In the genomic region with DNA sequence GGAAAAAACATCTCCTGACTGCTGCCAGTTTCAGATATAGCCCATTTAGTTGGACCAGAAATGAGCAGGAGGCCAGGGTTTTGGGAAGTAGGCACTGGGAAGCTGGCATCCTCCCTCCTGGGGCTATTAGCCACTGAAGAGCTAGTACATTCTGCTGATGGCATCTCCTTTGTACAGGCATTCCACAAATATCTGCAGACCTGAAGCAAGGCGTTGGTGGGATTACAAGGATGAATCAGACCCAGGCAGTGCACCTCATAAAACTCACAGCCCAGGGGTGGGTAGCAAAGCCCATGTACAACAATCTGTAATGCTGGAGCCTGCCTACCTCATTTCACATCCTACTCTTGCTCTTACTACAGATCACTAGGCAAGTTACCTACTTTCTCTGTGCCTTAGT, we compare ENCODE assay signal across 16 cellular contexts. TPM values are rescaled to one million over a fixed set of nuclear protein-coding genes. Genes with fewer than 3 reads are reported as not detected.
DNase-seq lines count a peak whose midpoint lies in the region; FAIRE-seq and TF ChIP-seq lines count a peak whose summit lies in the region.
"Had no signal": no experiment of that assay in that cellular context is flagged by ENCODE, and none has a peak within 500 bp of the region (broad histone marks: within the 10 kb centered on the region; RNA-seq: fewer than 3 reads in every experiment).

No MANE protein-coding gene starts in this region.

- FAIRE-seq in GM12891 (lab: Jason Lieb, UNC): peak; percentile 38
- FAIRE-seq: GM12878, H54 had no signal

- H3K9ac ChIP-seq in SK-N-SH: no peak overlapping the region

- no peaks in the 10 kb centered on the region for H3K9me3 ChIP-seq in MG63
- H3K9me3 ChIP-seq in SK-N-SH: no peaks in the 10 kb centered on the region

- H3K79me2 ChIP-seq in SK-N-SH (ENCODE audit: insufficient read depth): no peaks in the 10 kb centered on the region

- no peak overlapping the region for H3K4me3 ChIP-seq in MG63
- H3K4me3 ChIP-seq in SK-N-SH (ENCODE audit: low read depth in 2 of 2, low read length in 1 of 2): no peak overlapping the region
- H3K4me3 ChIP-seq: GM12878 had no signal

- 14% methylated on average over 1 of the region's 1 CpG for WGBS in SK-N-SH (ENCODE audit: low lambda C conversion rate)

- no peak for TF ChIP-seq RAD21 in SK-N-SH (IDR thresholded peaks at IDR 0.05; ENCODE audit: low read length)

- H3K27me3 ChIP-seq in MG63: no peaks in the 10 kb centered on the region
- no peaks in the 10 kb centered on the region; the same call in 1 of the 2 replicates for H3K27me3 ChIP-seq in SK-N-SH (ENCODE audit: insufficient read depth)

- no peaks in the 10 kb centered on the region for H3K9me2 ChIP-seq in SK-N-SH

- POLR2A ChIA-PET in SK-N-SH (lab: Yijun Ruan, JAX): no interaction called here

- H3K4me1 ChIP-seq in SK-N-SH (ENCODE audit: control insufficient read depth in 1 of 2, insufficient read depth in 2 of 2, low read depth in 1 of 2, low read length in 1 of 2): no peaks in the 10 kb centered on the region

- no peak overlapping the region for H2AFZ ChIP-seq in SK-N-SH (ENCODE audit: low read depth)

- H4K20me1 ChIP-seq in SK-N-SH (ENCODE audit: insufficient read depth): no peaks in the 10 kb centered on the region

- no peaks in the 10 kb centered on the region for H3F3A ChIP-seq in SK-N-SH (replicated peaks; ENCODE audit: insufficient read depth)

- H3K36me3 ChIP-seq in MG63: no peaks in the 10 kb centered on the region
- H3K36me3 ChIP-seq in SK-N-SH (replicated peaks in 1 of 2; ENCODE audit: control insufficient read depth in 1 of 2, insufficient read depth in 2 of 2, low read length in 1 of 2): no peaks in the 10 kb centered on the region

- H3K27ac ChIP-seq in SK-N-SH (ENCODE audit: low read depth in 2 of 2, low read length in 1 of 2): no peak overlapping the region

- CTCF ChIA-PET in SK-N-SH (lab: Yijun Ruan, JAX): interaction anchor here (4.1 kb wide), 1 partner anchor 15 kb away, joined by 26 read pairs; no protein-coding TSS in a partner anchor

- no peak for TF ChIP-seq POLR2A in GM12891 (IDR thresholded peaks at IDR 0.05; ENCODE audit: low read depth, low read length)

- no peak for TF ChIP-seq CTCF in SK-N-SH (IDR thresholded peaks at IDR 0.05)

- DNase-seq in GM12891 (ENCODE audit: insufficient read length, low spot score): no peak
- peak; percentile 32 for DNase-seq in MG63
- peak; percentile 10 for DNase-seq in amniotic epithelial cell (ENCODE audit: low read depth)
- DNase-seq in epidermal melanocyte (ENCODE audit: insufficient read length, low spot score): no peak
- no peak for DNase-seq in SK-N-SH
- DNase-seq in stimulated activated naive CD4-positive, alpha-beta T cell (lab: John Stamatoyannopoulos, UW): no peak
- DNase-seq in stimulated activated CD4-positive, alpha-beta T cell treated with anti-CD3 and anti-CD28 coated beads, Interleukin-1b, Interleukin-23, amount 100 ng/mL, for 48 hours: no peak
- DNase-seq: ACHN; CD4-positive, CD25-positive, alpha-beta regulatory T cell; DMS53; GDM1; NCI-H1930; NCI-H446; T-helper 1 cell had no signal

- TF ChIP-seq EP300 in SK-N-SH (IDR thresholded peaks at IDR 0.05; ENCODE audit: borderline replicate concordance in 1 of 2, low read depth in 1 of 2, low read length in 1 of 2): no peak

- no peak overlapping the region for H3K4me2 ChIP-seq in SK-N-SH

TF ChIP-seq in GM12891, 5 proteins besides CTCF, POLR2A, EP300 and RAD21:
- TF ChIP-seq SPI1 (IDR thresholded peaks at IDR 0.05; ENCODE audit: low read depth, low read length) (no peak), POLR2AphosphoS5 (IDR thresholded peaks at IDR 0.05; ENCODE audit: low read depth, low read length) (no peak), POU2F2 (IDR thresholded peaks at IDR 0.05; ENCODE audit: low read depth, low read length) (no peak), PAX5 (IDR thresholded peaks at IDR 0.05; ENCODE audit: insufficient read depth, low read length, severe bottlenecking) (no peak), TAF1 (IDR thresholded peaks at IDR 0.05; ENCODE audit: low read depth, low read length) (no peak)

TF ChIP-seq in SK-N-SH, 30 proteins besides CTCF, POLR2A, EP300 and RAD21:
- TF ChIP-seq EZH2phosphoT487 (IDR thresholded peaks at IDR 0.05; ENCODE audit: borderline replicate concordance, low read depth) (no peak), NFIC (IDR thresholded peaks at IDR 0.05; ENCODE audit: borderline replicate concordance) (no peak), FOSL2 (IDR thresholded peaks at IDR 0.05; ENCODE audit: borderline replicate concordance, low read depth) (no peak), TEAD4 (IDR thresholded peaks at IDR 0.05; ENCODE audit: borderline replicate concordance, insufficient read depth) (no peak), ELF1 (IDR thresholded peaks at IDR 0.05) (no peak), YY1 (IDR thresholded peaks at IDR 0.05; ENCODE audit: low read depth) (no peak), FOXJ3 (CRISPR knock-in tag; IDR thresholded peaks at IDR 0.05) (no peak), TCF12 (IDR thresholded peaks at IDR 0.05) (no peak), MEF2A (IDR thresholded peaks at IDR 0.05; ENCODE audit: borderline replicate concordance, low read depth) (no peak)
- TF ChIP-seq, protein P1, sequence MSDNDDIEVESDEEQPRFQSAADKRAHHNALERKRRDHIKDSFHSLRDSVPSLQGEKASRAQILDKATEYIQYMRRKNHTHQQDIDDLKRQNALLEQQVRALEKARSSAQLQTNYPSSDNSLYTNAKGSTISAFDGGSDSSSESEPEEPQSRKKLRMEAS (IDR thresholded peaks at IDR 0.05; ENCODE audit: low read depth): no peak
- TF ChIP-seq, protein P2, sequence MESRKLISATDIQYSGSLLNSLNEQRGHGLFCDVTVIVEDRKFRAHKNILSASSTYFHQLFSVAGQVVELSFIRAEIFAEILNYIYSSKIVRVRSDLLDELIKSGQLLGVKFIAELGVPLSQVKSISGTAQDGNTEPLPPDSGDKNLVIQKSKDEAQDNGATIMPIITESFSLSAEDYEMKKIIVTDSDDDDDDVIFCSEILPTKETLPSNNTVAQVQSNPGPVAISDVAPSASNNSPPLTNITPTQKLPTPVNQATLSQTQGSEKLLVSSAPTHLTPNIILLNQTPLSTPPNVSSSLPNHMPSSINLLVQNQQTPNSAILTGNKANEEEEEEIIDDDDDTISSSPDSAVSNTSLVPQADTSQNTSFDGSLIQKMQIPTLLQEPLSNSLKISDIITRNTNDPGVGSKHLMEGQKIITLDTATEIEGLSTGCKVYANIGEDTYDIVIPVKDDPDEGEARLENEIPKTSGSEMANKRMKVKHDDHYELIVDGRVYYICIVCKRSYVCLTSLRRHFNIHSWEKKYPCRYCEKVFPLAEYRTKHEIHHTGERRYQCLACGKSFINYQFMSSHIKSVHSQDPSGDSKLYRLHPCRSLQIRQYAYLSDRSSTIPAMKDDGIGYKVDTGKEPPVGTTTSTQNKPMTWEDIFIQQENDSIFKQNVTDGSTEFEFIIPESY (IDR thresholded peaks at IDR 0.05; ENCODE audit: borderline replicate concordance, low read depth): no peak
- TF ChIP-seq, protein P3, sequence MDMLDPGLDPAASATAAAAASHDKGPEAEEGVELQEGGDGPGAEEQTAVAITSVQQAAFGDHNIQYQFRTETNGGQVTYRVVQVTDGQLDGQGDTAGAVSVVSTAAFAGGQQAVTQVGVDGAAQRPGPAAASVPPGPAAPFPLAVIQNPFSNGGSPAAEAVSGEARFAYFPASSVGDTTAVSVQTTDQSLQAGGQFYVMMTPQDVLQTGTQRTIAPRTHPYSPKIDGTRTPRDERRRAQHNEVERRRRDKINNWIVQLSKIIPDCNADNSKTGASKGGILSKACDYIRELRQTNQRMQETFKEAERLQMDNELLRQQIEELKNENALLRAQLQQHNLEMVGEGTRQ (IDR thresholded peaks at IDR 0.05; ENCODE audit: borderline replicate concordance, low read depth, low read length): no peak
- TF ChIP-seq, protein P4, sequence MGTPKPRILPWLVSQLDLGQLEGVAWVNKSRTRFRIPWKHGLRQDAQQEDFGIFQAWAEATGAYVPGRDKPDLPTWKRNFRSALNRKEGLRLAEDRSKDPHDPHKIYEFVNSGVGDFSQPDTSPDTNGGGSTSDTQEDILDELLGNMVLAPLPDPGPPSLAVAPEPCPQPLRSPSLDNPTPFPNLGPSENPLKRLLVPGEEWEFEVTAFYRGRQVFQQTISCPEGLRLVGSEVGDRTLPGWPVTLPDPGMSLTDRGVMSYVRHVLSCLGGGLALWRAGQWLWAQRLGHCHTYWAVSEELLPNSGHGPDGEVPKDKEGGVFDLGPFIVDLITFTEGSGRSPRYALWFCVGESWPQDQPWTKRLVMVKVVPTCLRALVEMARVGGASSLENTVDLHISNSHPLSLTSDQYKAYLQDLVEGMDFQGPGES (IDR thresholded peaks at IDR 0.05; ENCODE audit: low read depth, low read length): no peak
- TF ChIP-seq, protein P5, sequence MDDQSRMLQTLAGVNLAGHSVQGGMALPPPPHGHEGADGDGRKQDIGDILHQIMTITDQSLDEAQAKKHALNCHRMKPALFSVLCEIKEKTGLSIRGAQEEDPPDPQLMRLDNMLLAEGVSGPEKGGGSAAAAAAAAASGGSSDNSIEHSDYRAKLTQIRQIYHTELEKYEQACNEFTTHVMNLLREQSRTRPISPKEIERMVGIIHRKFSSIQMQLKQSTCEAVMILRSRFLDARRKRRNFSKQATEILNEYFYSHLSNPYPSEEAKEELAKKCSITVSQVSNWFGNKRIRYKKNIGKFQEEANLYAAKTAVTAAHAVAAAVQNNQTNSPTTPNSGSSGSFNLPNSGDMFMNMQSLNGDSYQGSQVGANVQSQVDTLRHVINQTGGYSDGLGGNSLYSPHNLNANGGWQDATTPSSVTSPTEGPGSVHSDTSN (IDR thresholded peaks at IDR 0.05): no peak

RNA-seq across cellular contexts. Expression of a gene that starts 27.5 kb away (rescaled TPM):
- 136 TPM for polyA plus RNA-seq in GM12891 (2012; ENCODE audit: low read depth, missing spikeins)
- not detected in 2 replicates for total RNA-seq in MG63 (2014; rRNA removed; shearing (Covaris generic); ENCODE audit: low replicate concordance)
- polyA plus RNA-seq in SK-N-SH (2012; rRNA removed): 0.05 and 0.07 TPM in 2 replicates
- polyA plus RNA-seq in SK-N-SH (2012; cell fraction: cytosol; rRNA removed): 0.04 and 0.28 TPM in 2 replicates
- 0.17 and 0.58 TPM in 2 replicates for polyA plus RNA-seq in SK-N-SH (2012; cell fraction: nucleus; rRNA removed)

Comparison
In these comparisons a context has a peak if more than half of its experiments do, and no peak if none do; other contexts are left out.
1. DNase-seq: peak in MG63 (single experiment) and amniotic epithelial cell (single experiment); none in GM12891 (single experiment), epidermal melanocyte (single experiment), SK-N-SH (single experiment), stimulated activated naive CD4-positive, alpha-beta T cell (0 of 6) and stimulated activated CD4-positive, alpha-beta T cell treated with anti-CD3 and anti-CD28 coated beads, Interleukin-1b, Interleukin-23, amount 100 ng/mL, for 48 hours (single experiment).